Comparison of ENCODE assay signal across 8 cellular contexts in the genomic region with DNA sequence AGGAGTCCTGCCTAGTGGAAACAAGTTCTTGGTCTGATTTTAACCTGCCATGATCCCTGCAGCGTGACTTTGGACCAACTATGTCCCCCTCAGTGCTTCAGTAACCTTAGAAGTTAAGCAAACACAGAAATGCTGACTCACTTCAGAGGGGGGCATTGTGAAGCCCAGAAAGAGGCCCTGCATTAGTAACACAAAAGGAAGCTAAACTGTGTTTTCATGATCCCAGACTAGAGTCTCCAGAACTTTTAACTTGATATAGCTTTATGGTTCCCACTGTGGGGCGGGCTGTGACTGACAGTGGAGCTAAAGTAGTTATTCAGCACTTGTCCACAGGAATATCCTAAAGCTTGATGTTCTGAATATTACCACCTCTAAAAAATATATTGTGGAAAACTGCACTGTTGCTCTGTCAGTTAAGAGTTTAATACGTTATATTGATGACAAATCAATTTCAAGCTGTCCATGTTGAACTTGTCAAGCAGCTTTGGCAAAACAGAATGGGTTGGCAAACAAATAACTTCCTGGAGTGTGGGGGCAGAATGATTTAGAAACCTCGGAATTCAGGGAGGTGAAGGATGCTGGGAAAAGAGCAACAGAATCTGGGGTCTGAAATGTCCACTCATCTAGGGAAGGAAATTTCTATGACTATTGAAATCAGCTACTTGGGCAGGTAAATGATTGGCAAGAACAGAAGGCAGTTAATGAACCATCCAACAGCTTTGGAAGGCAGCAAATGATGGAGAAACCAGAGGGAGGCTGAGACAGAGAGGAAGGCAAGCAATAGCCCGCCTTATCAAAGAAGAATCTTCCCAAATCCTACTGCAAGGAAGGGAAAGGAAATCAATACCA.
DNase-seq lines count a peak whose midpoint lies in the region; ATAC-seq and TF ChIP-seq lines count a peak whose summit lies in the region.

No MANE protein-coding gene starts in this region.

- WGBS in GM23248 (ENCODE audit: low coverage in 1 of 2, low lambda C conversion rate in 2 of 2, missing lambda C conversion rate in 2 of 2), 2 experiments, result 23 to 24% methylated on average over 5 of the region's 5 CpGs

- H3K4me3 ChIP-seq in GM23248, result peak overlapping the region; percentile 23; the same call in 1 of the 2 replicates
- H3K4me3 ChIP-seq in fibroblast of villous mesenchyme (ENCODE audit: low read depth, low read length), result no peak overlapping the region
- H3K4me3 ChIP-seq in rectal smooth muscle tissue (ENCODE audit: low read length), result peak overlapping the region; percentile 21

- H4K20me1 ChIP-seq in GM23248 (ENCODE audit: insufficient read depth), result no peaks in the 10 kb centered on the region

- H3K27me3 ChIP-seq in GM23248 (replicated peaks; ENCODE audit: insufficient read depth), result no peaks in the 10 kb centered on the region; the same call in 1 of the 2 replicates
- H3K27me3 ChIP-seq in rectal smooth muscle tissue (ENCODE audit: control insufficient read depth, insufficient read depth, low read length), result no peaks in the 10 kb centered on the region

- in situ Hi-C loops in GM23248 (cut with MboI) (no loop called here), KBM-7 (cut with MboI; ENCODE audit: low pct_unique_long_range_greater_than_20kb, low sequenced_read_pairs) (no loop called here)

- H3K9me2 ChIP-seq in GM23248 (ENCODE audit: insufficient read depth), result no peaks in the 10 kb centered on the region

- no peak for TF ChIP-seq CTCF in fibroblast of villous mesenchyme (IDR thresholded peaks at IDR 0.05; ENCODE audit: insufficient read depth, low read depth, low read length)

- H3K27ac ChIP-seq in GM23248, result peak overlapping the region; percentile 55
- H3K27ac ChIP-seq in rectal smooth muscle tissue (ENCODE audit: low read depth, low read length), result no peak overlapping the region

- no peak for ATAC-seq in HG02763 (IDR thresholded peaks at IDR 0.05; ENCODE audit: unreplicated experiment)

- H3K79me2 ChIP-seq in GM23248 (ENCODE audit: insufficient read depth), result no peaks in the 10 kb centered on the region

- peak overlapping the region; percentile 81 for H2AFZ ChIP-seq in GM23248

- H3K9me3 ChIP-seq in GM23248 (ENCODE audit: low read depth), result no peaks in the 10 kb centered on the region

- H3K4me1 ChIP-seq in GM23248 (ENCODE audit: insufficient read depth) (peaks cover 21% of the 10 kb centered on the region), rectal smooth muscle tissue (ENCODE audit: control insufficient read depth, insufficient read depth, low read length) (peaks cover 3% of the 10 kb centered on the region)

- H3K36me3 ChIP-seq in GM23248 (ENCODE audit: low read depth), result no peaks in the 10 kb centered on the region
- no peaks in the 10 kb centered on the region for H3K36me3 ChIP-seq in rectal smooth muscle tissue (ENCODE audit: control insufficient read depth, insufficient read depth, low read length)

- peak overlapping the region; percentile 57 for H3K4me2 ChIP-seq in GM23248 (ENCODE audit: unreplicated experiment)

- peak; percentile 88 for DNase-seq in GM23248
- DNase-seq in NCI-H748 (lab: John Stamatoyannopoulos, UW; ENCODE audit: unreplicated experiment), result peak; percentile 88
- peak; percentile 28 for DNase-seq in fibroblast of villous mesenchyme (ENCODE audit: low read depth)
- DNase-seq in KBM-7, result no peak
- no peak for DNase-seq in NCI-H187 treated with DMSO at 0.1 percent for 48 hours (lab: John Stamatoyannopoulos, UW)
- DNase-seq in NCI-H524 (lab: John Stamatoyannopoulos, UW), result no peak

- H3K9ac ChIP-seq in GM23248, result 0 out of 2 replicates have a peak overlapping the region, but pooled peaks have one; percentile 17
- no peak overlapping the region for H3K9ac ChIP-seq in rectal smooth muscle tissue (ENCODE audit: low read length)

- peaks cover 18% of the 10 kb centered on the region; the same call in 1 of the 2 replicates for H3F3A ChIP-seq in GM23248 (ENCODE audit: insufficient read depth)

Comparison
In these comparisons a context has a peak if more than half of its experiments do, and no peak if none do; other contexts are left out.
1. DNase-seq: peak in GM23248 (single experiment), NCI-H748 (single experiment) and fibroblast of villous mesenchyme (single experiment); none in KBM-7 (single experiment), NCI-H187 treated with DMSO at 0.1 percent for 48 hours (single experiment) and NCI-H524 (0 of 2).